In genomic region chr7:33050425-33051318, GRCh38 we compare ENCODE assay signal across 8 cellular contexts. TPM values are rescaled to one million over a fixed set of nuclear protein-coding genes. Genes with fewer than 3 reads are reported as not detected.
DNase-seq lines count a peak whose midpoint lies in the region; ATAC-seq and TF ChIP-seq lines count a peak whose summit lies in the region.

No MANE protein-coding gene starts in this region.

- H3K27ac Mint-ChIP-seq in mesothelial cell of epicardium, result peak overlapping the region; percentile 75

- ATAC-seq in GM19043 (IDR thresholded peaks at IDR 0.05; ENCODE audit: low read depth, unreplicated experiment) (peak; percentile 43), RWPE2 (ENCODE audit: low read depth) (peak; percentile 57; the same call in 1 of the 3 replicates), HG03565 (IDR thresholded peaks at IDR 0.05; ENCODE audit: unreplicated experiment) (no peak)

- peak; percentile 74 for TF ChIP-seq CTCF in KMS-11 (conservative IDR thresholded peaks at IDR 0.05; ENCODE audit: low read depth, low read length)
- TF ChIP-seq CTCF in RWPE2 (IDR thresholded peaks at IDR 0.05; ENCODE audit: poor library complexity, severe bottlenecking), result peak; percentile 85
- peak; percentile 47 for TF ChIP-seq CTCF in mesothelial cell of epicardium (IDR thresholded peaks at IDR 0.05; ENCODE audit: unreplicated experiment)

- H3K4me1 Mint-ChIP-seq in mesothelial cell of epicardium, result peaks cover 7% of the 10 kb centered on the region

- H3K36me3 Mint-ChIP-seq in mesothelial cell of epicardium, result no peaks in the 10 kb centered on the region

- no peaks in the 10 kb centered on the region for H3K9me3 ChIP-seq in RWPE2 (ENCODE audit: severe bottlenecking)

- peaks cover 49% of the 10 kb centered on the region for H3K4me1 ChIP-seq in KMS-11 (ENCODE audit: low read depth, poor library complexity, severe bottlenecking)
- H3K4me1 ChIP-seq in RWPE2 (ENCODE audit: insufficient read depth, poor library complexity, severe bottlenecking), result peaks cover 6% of the 10 kb centered on the region

- H3K27me3 ChIP-seq in KMS-11 (ENCODE audit: insufficient read depth, low read depth), result no peaks in the 10 kb centered on the region
- H3K27me3 ChIP-seq in RWPE2 (ENCODE audit: insufficient read depth, poor library complexity, severe bottlenecking), result no peaks in the 10 kb centered on the region

- no peak overlapping the region for H3K4me2 ChIP-seq in KMS-11

- no peak overlapping the region for H2AFZ ChIP-seq in KMS-11 (ENCODE audit: low read depth)

- H3K9me3 Mint-ChIP-seq in mesothelial cell of epicardium, result no peaks in the 10 kb centered on the region

- no peaks in the 10 kb centered on the region for H3K36me3 ChIP-seq in KMS-11 (ENCODE audit: insufficient read depth)
- peaks cover 8% of the 10 kb centered on the region; the same call in 1 of the 2 replicates for H3K36me3 ChIP-seq in RWPE2 (ENCODE audit: low read depth)

- H4K20me1 ChIP-seq in KMS-11 (ENCODE audit: insufficient read depth), result peaks cover 11% of the 10 kb centered on the region; the same call in 1 of the 2 replicates

- H3K4me3 Mint-ChIP-seq in mesothelial cell of epicardium, result no peak overlapping the region

- H3K9ac ChIP-seq in KMS-11, result no peak overlapping the region

- H3K79me2 ChIP-seq in KMS-11 (ENCODE audit: insufficient read depth, low read depth), result peaks cover 91% of the 10 kb centered on the region

- H3K27ac ChIP-seq in KMS-11 (no peak overlapping the region), RWPE2 (ENCODE audit: poor library complexity, severe bottlenecking) (no peak overlapping the region)

- H3K27me3 Mint-ChIP-seq in mesothelial cell of epicardium (ENCODE audit: low read depth), result no peaks in the 10 kb centered on the region

- DNase-seq in COR-L47 (lab: John Stamatoyannopoulos, UW), result peak; percentile 17
- no peak for DNase-seq in RWPE2 (ENCODE audit: low spot score)
- DNase-seq in effector CD4-positive, alpha-beta T cell, result peak; percentile 38
- no peak for DNase-seq in mesothelial cell of epicardium (ENCODE audit: low spot score in 2 of 2, unreplicated experiment in 2 of 2)
- DNase-seq in GOT3 (lab: John Stamatoyannopoulos, UW), result no peak

- H3K4me3 ChIP-seq in KMS-11 (IDR thresholded peaks at IDR 0.05; ENCODE audit: insufficient read depth, low read depth, low read length), result no peak overlapping the region
- H3K4me3 ChIP-seq in RWPE2 (ENCODE audit: severe bottlenecking), result no peak overlapping the region

RNA-seq across cellular contexts. Expression of gene NT5C3A, which starts 11.9 kb away (rescaled TPM):
- 28.2 to 32.0 TPM (median 29.8 TPM) in 3 replicates for total RNA-seq in mesothelial cell of epicardium

RNA-seq across cellular contexts. Expression of gene RP9, which starts 58.5 kb away (rescaled TPM):
- total RNA-seq in mesothelial cell of epicardium, result 17.5 to 20.5 TPM (median 20.3 TPM) in 3 replicates

Comparison
In these comparisons a context has a peak if more than half of its experiments do, and no peak if none do; other contexts are left out.
1. DNase-seq: peak in COR-L47 (single experiment) and effector CD4-positive, alpha-beta T cell (single experiment); none in RWPE2 (single experiment), mesothelial cell of epicardium (0 of 2) and GOT3 (single experiment).
2. Peak in every context shown above with its lines, with median percentiles within 50 percentile points of each other: CTCF ChIP-seq.